ENCODE assay signal across 24 cellular contexts in the genomic region with DNA sequence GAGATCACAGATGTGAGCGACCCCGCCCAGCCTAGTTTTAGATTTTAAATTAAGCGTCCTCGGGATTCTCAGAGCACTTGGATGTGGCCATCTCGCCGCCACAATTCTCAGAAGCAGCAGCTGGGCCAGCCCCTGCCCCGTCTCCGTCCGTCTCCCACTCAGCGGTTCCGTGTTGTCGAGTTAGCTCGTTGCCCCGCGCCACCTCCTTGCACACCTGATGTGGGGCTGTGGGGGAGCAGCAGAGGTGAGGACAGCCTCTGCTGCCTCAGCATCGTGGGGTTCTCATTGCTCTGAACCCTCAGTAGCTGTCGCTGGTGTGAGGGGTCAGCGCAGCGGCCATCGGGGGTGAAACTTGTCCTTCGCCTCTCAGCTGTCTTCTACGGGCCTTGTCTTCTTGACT. TPM values are rescaled to one million over a fixed set of nuclear protein-coding genes. Genes with fewer than 3 reads are reported as not detected.
"Had no signal": no experiment of that assay in that cellular context is flagged by ENCODE, and none has a peak within 500 bp of the region (broad histone marks: within the 10 kb centered on the region; RNA-seq: fewer than 3 reads in every experiment).

No MANE protein-coding gene starts in this region.

- H3K27me3 ChIP-seq: SJSA1 had no signal

- DNase-seq: IMR-90, Kasumi-1, MV-4-11, NCI-H1092, NCI-H1105 treated with DMSO at 0.1 percent for 48 hours, NCI-H1417 treated with DMSO at 0.1 percent for 48 hours, NCI-H146, NCI-H187, NCI-H2029, NCI-H2081 treated with DMSO at 0.1 percent for 48 hours, NCI-H2171, NCI-H226, NCI-H446, NCI-H510A, NCI-H524 treated with DMSO at 0.1 percent for 48 hours, NCI-H69, NCI-H774, Right ventricle myocardium superior, RPMI8226, SIG-M5 had no signal

- H3K9me3 ChIP-seq: SJSA1 had no signal

- H3K4me1 ChIP-seq: SJSA1 had no signal

- H3K4me2 ChIP-seq: KMS-11 had no signal

- H3K9ac ChIP-seq: KMS-11 had no signal

- H3K4me3 ChIP-seq: SJSA1, SK-N-MC had no signal

- H3K27ac ChIP-seq: KMS-11, SJSA1, SK-N-MC had no signal

- FAIRE-seq: RCC 7860 had no signal

RNA-seq across cellular contexts. Expression of gene CPNE7, which starts 23.2 kb away (rescaled TPM):
- total RNA-seq: Right ventricle myocardium superior had no signal
